In genomic region chr5:132272341-132273210, GRCh38 we compare ENCODE assay signal across 8 cellular contexts. TPM values are rescaled to one million over a fixed set of nuclear protein-coding genes. Genes with fewer than 3 reads are reported as not detected.
DNase-seq lines count a peak whose midpoint lies in the region; ATAC-seq lines count a peak whose summit lies in the region.

No MANE protein-coding gene starts in this region.

- no peak for ATAC-seq in stimulated activated naive CD8-positive, alpha-beta T cell treated with anti-CD3 and anti-CD28 coated beads, Interleukin-15, Interleukin-2, amounts not matched to agents 100 U/mL and 50 U/mL, for 24 hours
- ATAC-seq in HG03159 (IDR thresholded peaks at IDR 0.05; ENCODE audit: unreplicated experiment): no peak

- DNase-seq in NCI-H510A treated with DMSO at 0.1 percent for 48 hours (lab: John Stamatoyannopoulos, UW): peak; percentile 9
- no peak for DNase-seq in NCI-H510A (lab: John Stamatoyannopoulos, UW)
- peak; percentile 55 for DNase-seq in NCI-H748 treated with DMSO at 0.1 percent for 48 hours (lab: John Stamatoyannopoulos, UW)
- DNase-seq in activated CD4-positive, alpha-beta T cell treated with anti-CD3 and anti-CD28 coated beads, Interleukin-2, amount 50 U/mL, for 48 hours: peak; percentile 80 to 84
- peak; percentile 16 to 47 (median 33) for DNase-seq in effector memory CD4-positive, alpha-beta T cell
- peak; percentile 64 for DNase-seq in myocyte (ENCODE audit: low read depth)
- DNase-seq in stimulated activated naive CD8-positive, alpha-beta T cell treated with anti-CD3 and anti-CD28 coated beads, Interleukin-15, Interleukin-2, amounts not matched to agents 100 U/mL and 50 U/mL, for 24 hours: peak; percentile 83

- peaks cover 3% of the 10 kb centered on the region for H3K27me3 ChIP-seq in effector memory CD4-positive, alpha-beta T cell (replicated peaks; ENCODE audit: control insufficient read depth, insufficient read depth, low read length, poor library complexity, severe bottlenecking)

- H3K4me3 ChIP-seq in effector memory CD4-positive, alpha-beta T cell (ENCODE audit: insufficient read depth, low read depth, low read length, poor library complexity, severe bottlenecking): no peak overlapping the region

- H3K36me3 ChIP-seq in effector memory CD4-positive, alpha-beta T cell (ENCODE audit: control insufficient read depth, insufficient read depth, low read length): no peaks in the 10 kb centered on the region

- no peaks in the 10 kb centered on the region for H3K4me1 ChIP-seq in effector memory CD4-positive, alpha-beta T cell (ENCODE audit: control insufficient read depth, insufficient read depth, low read length, poor library complexity, severe bottlenecking)

- no peak overlapping the region for H3K27ac ChIP-seq in effector memory CD4-positive, alpha-beta T cell (ENCODE audit: insufficient read depth, low read length, poor library complexity, severe bottlenecking)

- no peaks in the 10 kb centered on the region for H3K9me3 ChIP-seq in effector memory CD4-positive, alpha-beta T cell (ENCODE audit: control insufficient read depth, low read length)

RNA-seq across cellular contexts. Expression of gene PDLIM4, which starts 15.1 kb away (rescaled TPM):
- 220 and 230 TPM in 2 replicates for total RNA-seq in myocyte
- polyA plus RNA-seq in myocyte (2012): 371 TPM

RNA-seq across cellular contexts. Expression of gene SLC22A4, which starts 21.6 kb away (rescaled TPM):
- 2.3 and 2.5 TPM in 2 replicates for total RNA-seq in myocyte
- 4.4 TPM for polyA plus RNA-seq in myocyte (2012)

RNA-seq across cellular contexts. Expression of gene P4HA2, which starts 44.9 kb away (rescaled TPM):
- 304 and 381 TPM in 2 replicates for total RNA-seq in myocyte
- 737 TPM for polyA plus RNA-seq in myocyte (2012)
